ENCODE assay signal across 1 cellular context in genomic region chr17:37131064-37131463, GRCh38.
TF ChIP-seq lines count a peak whose summit lies in the region.

No MANE protein-coding gene starts in this region.

TF ChIP-seq in GM23338, 12 proteins besides CTCF, POLR2A, EP300 and RAD21:
- TF ChIP-seq ZNF462 (CRISPR knock-in tag; IDR thresholded peaks at IDR 0.05), result no peak
- TF ChIP-seq ETS1 (IDR thresholded peaks at IDR 0.05), result no peak
- TF ChIP-seq EZH2 (IDR thresholded peaks at IDR 0.05; ENCODE audit: low read depth, unreplicated experiment), result no peak
